28 cellular contexts compared by ENCODE assay signal in genomic region chr2:169868951-169869350, GRCh38.
"Had no signal": no experiment of that assay in that cellular context is flagged by ENCODE, and none has a peak within 500 bp of the region (broad histone marks: within the 10 kb centered on the region; RNA-seq: fewer than 3 reads in every experiment).

No MANE protein-coding gene starts in this region.

- H3K27ac ChIP-seq: colonic mucosa, epithelial cell of prostate, gastrocnemius medialis, parathyroid adenoma, right lobe of liver, tibial artery had no signal

- H3K9ac ChIP-seq: parathyroid adenoma had no signal

- DNase-seq: colonic mucosa; effector CD8-positive, alpha-beta T cell; endodermal cell; foreskin fibroblast; gastrocnemius medialis; head of caudate nucleus; kidney; mucosa of descending colon; naive B cell; right lobe of liver; small intestine; stimulated activated CD4-positive, alpha-beta T cell treated with anti-CD3 and anti-CD28 coated beads, Interleukin-15, amount 100 ng/mL, for 24 hours; stimulated activated CD4-positive, alpha-beta T cell treated with anti-CD3 and anti-CD28 coated beads, Interleukin-2, amount 100 ng/mL, for 48 hours; stimulated activated naive CD4-positive, alpha-beta T cell; substantia nigra; testis; tibial artery had no signal

- H3K27me3 Mint-ChIP-seq: dendritic cell treated with granulocyte-macrophage colony-stimulating factor and Interleukin-4, amounts not matched to agents 40 ng/mL and 50 ng/mL, for 4 days; memory B cell; naive B cell; natural killer cell treated with Interleukin-12 subunit alpha and Interleukin-12 subunit beta and Interleukin-15 and Interleukin-18, amount 100 ng/mL, for 72 hours; progenitor cell of endocrine pancreas; type B pancreatic cell had no signal

- FAIRE-seq: kidney had no signal

- H3K36me3 Mint-ChIP-seq: naive B cell; natural killer cell treated with Interleukin-12 subunit alpha and Interleukin-12 subunit beta and Interleukin-15 and Interleukin-18, amount 100 ng/mL, for 72 hours had no signal

- H3K4me3 ChIP-seq: colonic mucosa, gastrocnemius medialis, lung, mucosa of descending colon, right lobe of liver, testis, tibial artery had no signal

- H3K9me3 Mint-ChIP-seq: dendritic cell treated with granulocyte-macrophage colony-stimulating factor and Interleukin-4, amounts not matched to agents 40 ng/mL and 50 ng/mL, for 4 days; endodermal cell; memory B cell; natural killer cell treated with Interleukin-12 subunit alpha and Interleukin-12 subunit beta and Interleukin-15 and Interleukin-18, amount 100 ng/mL, for 72 hours; neural crest cell; type B pancreatic cell had no signal

- H3K36me3 ChIP-seq: colonic mucosa, gastrocnemius medialis, right lobe of liver, tibial artery had no signal

- H3K4me1 Mint-ChIP-seq: endodermal cell had no signal

- ATAC-seq: esophagus mucosa; gastrocnemius medialis; left lobe of liver; mucosa of descending colon; natural killer cell treated with Interleukin-12 subunit alpha and Interleukin-12 subunit beta and Interleukin-15 and Interleukin-18, amount 100 ng/mL, for 72 hours; right lobe of liver had no signal

- H3K4me1 ChIP-seq: colonic mucosa, parathyroid adenoma, right lobe of liver, testis had no signal

- H3K4me3 Mint-ChIP-seq: dendritic cell treated with granulocyte-macrophage colony-stimulating factor and Interleukin-4, amounts not matched to agents 40 ng/mL and 50 ng/mL, for 4 days; endodermal cell; memory B cell; naive B cell; natural killer cell treated with Interleukin-12 subunit alpha and Interleukin-12 subunit beta and Interleukin-15 and Interleukin-18, amount 100 ng/mL, for 72 hours; neural crest cell; type B pancreatic cell had no signal

- H2AFZ ChIP-seq: parathyroid adenoma had no signal

- H3K27ac Mint-ChIP-seq: dendritic cell treated with granulocyte-macrophage colony-stimulating factor and Interleukin-4, amounts not matched to agents 40 ng/mL and 50 ng/mL, for 4 days; endodermal cell; memory B cell; naive B cell; natural killer cell treated with Interleukin-12 subunit alpha and Interleukin-12 subunit beta and Interleukin-15 and Interleukin-18, amount 100 ng/mL, for 72 hours; progenitor cell of endocrine pancreas; type B pancreatic cell had no signal

- H3K9me3 ChIP-seq: colonic mucosa, gastrocnemius medialis, mucosa of descending colon, right lobe of liver, testis, tibial artery had no signal

- H3K27me3 ChIP-seq: colonic mucosa, gastrocnemius medialis, right lobe of liver, testis, tibial artery had no signal
